ENCODE assay signal across 8 cellular contexts in the genomic region with DNA sequence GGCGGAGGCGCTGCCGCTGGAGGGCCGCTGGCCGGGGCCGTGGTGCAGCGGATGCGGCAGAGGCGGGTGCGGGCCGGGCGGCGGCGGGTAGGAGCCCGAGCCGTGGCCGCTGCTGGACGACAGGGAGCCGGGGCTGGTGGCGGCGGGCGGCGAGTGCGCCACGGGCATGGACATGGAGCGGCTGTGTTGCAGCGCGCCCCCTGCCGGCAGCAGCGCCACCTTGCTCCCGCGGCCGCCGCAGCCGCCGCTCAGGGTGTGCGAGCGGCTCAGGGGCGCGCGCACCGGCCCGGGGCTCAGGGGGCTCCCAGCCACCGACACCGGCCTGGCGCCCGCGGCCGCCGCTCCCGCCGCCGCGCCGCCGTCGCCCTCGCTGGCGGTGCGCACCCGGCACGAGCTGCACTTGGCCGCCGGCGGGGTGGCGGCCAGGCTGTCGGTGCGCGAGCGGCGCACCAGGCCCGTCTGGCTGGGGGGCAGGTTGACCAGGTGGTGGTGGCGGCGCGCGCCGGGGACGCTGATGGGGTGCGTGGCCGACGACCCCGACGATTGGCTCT. TPM values are rescaled to one million over a fixed set of nuclear protein-coding genes. Genes with fewer than 3 reads are reported as not detected.
DNase-seq lines count a peak whose midpoint lies in the region; ATAC-seq, FAIRE-seq and TF ChIP-seq lines count a peak whose summit lies in the region.

No MANE protein-coding gene starts in this region.

- peaks cover 46% of the 10 kb centered on the region for H3K36me3 Mint-ChIP-seq in dendritic cell treated with granulocyte-macrophage colony-stimulating factor and Interleukin-4, amounts not matched to agents 40 ng/mL and 50 ng/mL, for 4 days (ENCODE audit: low read depth)

- no peaks in the 10 kb centered on the region for H3K27me3 ChIP-seq in layer of hippocampus (ENCODE audit: control insufficient read depth, insufficient read depth, low read length)

- peaks cover 3% of the 10 kb centered on the region for H3K27me3 Mint-ChIP-seq in dendritic cell treated with granulocyte-macrophage colony-stimulating factor and Interleukin-4, amounts not matched to agents 40 ng/mL and 50 ng/mL, for 4 days

- TF ChIP-seq POLR2A in GM12892 (IDR thresholded peaks at IDR 0.05; ENCODE audit: low read depth, low read length), result no peak

- DNase-seq in ELF-1 (ENCODE audit: low read depth, low spot score), result peak; percentile 87
- DNase-seq in NCI-H1694 (lab: John Stamatoyannopoulos, UW), result peak; percentile 11
- peak; percentile 75 for DNase-seq in activated CD4-positive, alpha-beta T cell treated with anti-CD3 and anti-CD28 coated beads for 48 hours
- peak; percentile 60 to 72 for DNase-seq in stimulated activated CD4-positive, alpha-beta T cell treated with anti-CD3 and anti-CD28 coated beads, Interleukin-1b, Interleukin-23, amount 100 ng/mL, for 4 hours (ENCODE audit: low read depth in 2 of 2)
- no peak for DNase-seq in GM12892 (ENCODE audit: insufficient read length)

- H3K9me3 Mint-ChIP-seq in dendritic cell treated with granulocyte-macrophage colony-stimulating factor and Interleukin-4, amounts not matched to agents 40 ng/mL and 50 ng/mL, for 4 days, result peaks cover 8% of the 10 kb centered on the region

- no peak for FAIRE-seq in GM12892 (lab: Jason Lieb, UNC)

- peak overlapping the region; percentile 75 for H3K4me3 Mint-ChIP-seq in dendritic cell treated with granulocyte-macrophage colony-stimulating factor and Interleukin-4, amounts not matched to agents 40 ng/mL and 50 ng/mL, for 4 days

- H3K4me1 Mint-ChIP-seq in dendritic cell treated with granulocyte-macrophage colony-stimulating factor and Interleukin-4, amounts not matched to agents 40 ng/mL and 50 ng/mL, for 4 days (ENCODE audit: low read depth), result peaks cover 47% of the 10 kb centered on the region

- no peak for ATAC-seq in HG02852 (IDR thresholded peaks at IDR 0.05; ENCODE audit: unreplicated experiment)

- peak overlapping the region; percentile 87 for H3K27ac ChIP-seq in layer of hippocampus (ENCODE audit: low read depth, low read length)

- intact Hi-C loops in dendritic cell treated with granulocyte-macrophage colony-stimulating factor and Interleukin-4, amounts not matched to agents 40 ng/mL and 50 ng/mL, for 4 days (cut with micrococcal nuclease), result loop anchor here (10.0 kb wide), 3 partner anchors 80 to 1570 kb away; partner anchors contain the start of genes ABHD13 and LIG4

- H3K27ac Mint-ChIP-seq in dendritic cell treated with granulocyte-macrophage colony-stimulating factor and Interleukin-4, amounts not matched to agents 40 ng/mL and 50 ng/mL, for 4 days, result no peak overlapping the region

RNA-seq across cellular contexts. Expression of gene IRS2, which starts 1.7 kb away (rescaled TPM):
- 0.17 TPM for polyA plus RNA-seq in GM12892 (2012; ENCODE audit: missing spikeins)
